ENCODE assay signal across 8 cellular contexts in genomic region chr15:93028632-93029612, GRCh38.
A peak's percentile ranks its signal among the peaks of the same experiment; 100 is the strongest.
DNase-seq lines count a peak whose midpoint lies in the region; ATAC-seq and TF ChIP-seq lines count a peak whose summit lies in the region.

No MANE protein-coding gene starts in this region.

- H3K27ac ChIP-seq in AG04450 (ENCODE audit: low read depth, low read length): peak overlapping the region; percentile 94

- CTCF ChIA-PET in AG04450 (lab: Charles Lee): interaction anchor here (0.6 to 4.9 kb wide), 11 partner anchors 11 to 1295 kb away, joined by 3 to 75 read pairs (median 6); partner anchors contain the start of gene RGMA

- DNase-seq in AG04450 (ENCODE audit: low read depth, low spot score): peak; percentile 77
- peak; percentile 6 for DNase-seq in HK-2 (ENCODE audit: unreplicated experiment)
- DNase-seq in amniotic epithelial cell (ENCODE audit: low read depth): peak; percentile 95
- DNase-seq in left cardiac atrium: peak; percentile 87
- DNase-seq in pulmonary artery endothelial cell (ENCODE audit: low read depth, low spot score): peak; percentile 20
- DNase-seq in NK-92 treated with Interleukin-12 subunit alpha and Interleukin-12 subunit beta, amount 100 ng/mL, for 24 hours (lab: John Stamatoyannopoulos, UW): no peak

- POLR2A ChIA-PET in AG04450 (lab: Yijun Ruan, JAX): interaction anchor here (0.6 to 1.3 kb wide), 3 partner anchors 35 to 287 kb away, joined by 4 to 5 read pairs (median 4); partner anchors contain the start of gene CHD2

- no peaks in the 10 kb centered on the region for H3K27me3 ChIP-seq in AG04450 (ENCODE audit: control insufficient read depth, insufficient read depth, low read length)

- TF ChIP-seq CTCF in AG04450 (IDR thresholded peaks at IDR 0.05; ENCODE audit: low read depth, low read length): no peak

- intact Hi-C loops in left cardiac atrium (cut with DNase I): no loop called here

- no peaks in the 10 kb centered on the region; the same call in 1 of the 2 replicates for H3K9me3 ChIP-seq in AG04450 (ENCODE audit: control insufficient read depth, insufficient read depth, low read length)

- peak; percentile 70 to 84 for ATAC-seq in left cardiac atrium
- no peak for ATAC-seq in HG02938 (IDR thresholded peaks at IDR 0.05; ENCODE audit: unreplicated experiment)
- ATAC-seq in HG03139 (IDR thresholded peaks at IDR 0.05; ENCODE audit: unreplicated experiment): no peak

- H3K4me3 ChIP-seq in AG04450 (ENCODE audit: low read depth, low read length): no peak overlapping the region

Comparison
In these comparisons a context has a peak if more than half of its experiments do, and no peak if none do; other contexts are left out.
1. ATAC-seq: peak in left cardiac atrium (2 of 2); none in HG02938 (single experiment) and HG03139 (single experiment).